ENCODE assay signal across 16 cellular contexts in the genomic region with DNA sequence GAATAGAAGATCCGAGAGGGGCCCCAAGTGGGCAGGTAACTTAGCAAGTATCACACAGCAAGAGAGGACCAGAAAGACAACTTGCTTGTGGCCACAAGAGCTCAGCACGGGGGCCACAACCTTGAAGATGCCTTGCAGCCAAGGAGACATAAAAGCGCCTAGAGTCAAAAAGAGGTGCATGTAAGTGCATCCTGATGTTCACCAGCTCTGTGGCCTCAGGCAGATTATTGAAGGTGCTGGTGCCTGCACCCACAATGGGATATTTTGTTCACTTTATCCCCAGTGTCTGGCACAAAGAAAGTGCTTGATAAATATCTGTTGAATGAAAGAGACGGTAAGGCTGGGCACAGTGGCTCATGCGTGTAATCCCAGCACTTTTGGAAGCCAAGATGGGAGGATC.
"Had no signal": no experiment of that assay in that cellular context is flagged by ENCODE, and none has a peak within 500 bp of the region (broad histone marks: within the 10 kb centered on the region; RNA-seq: fewer than 3 reads in every experiment).

No MANE protein-coding gene starts in this region.

- H3K4me3 Mint-ChIP-seq: activated CD8-positive, alpha-beta T cell treated with anti-CD3 and anti-CD28 coated beads, Interleukin-2, amount 10 ng/mL, durations not matched to agents 7 days and 5 days; mesothelial cell of epicardium; naive B cell; WTC11 had no signal

- H3K4me1 Mint-ChIP-seq: mesothelial cell of epicardium, naive B cell, WTC11 had no signal

- H3K36me3 ChIP-seq: colonic mucosa, esophagus squamous epithelium, gastroesophageal sphincter, spleen, transverse colon had no signal

- H3K27me3 ChIP-seq: colonic mucosa had no signal

- DNase-seq: activated CD4-positive, alpha-beta T cell treated with anti-CD3 and anti-CD28 coated beads for 48 hours; activated CD8-positive, alpha-beta memory T cell treated with anti-CD3 and anti-CD28 coated beads, Interleukin-2, amount 50 U/mL, for 48 hours; activated CD8-positive, alpha-beta T cell treated with anti-CD3 and anti-CD28 coated beads, Interleukin-2, amount 10 ng/mL, durations not matched to agents 7 days and 5 days; aorta; colonic mucosa; esophagus squamous epithelium; naive B cell; right cardiac atrium; spleen; stimulated activated CD4-positive, alpha-beta T cell treated with anti-CD3 and anti-CD28 coated beads, Interleukin-1b, Interleukin-23, amount 100 ng/mL, for 48 hours; stimulated activated naive CD4-positive, alpha-beta T cell; substantia nigra; transverse colon had no signal

- H3K9me3 Mint-ChIP-seq: mesothelial cell of epicardium, naive B cell, WTC11 had no signal

- H3K9me3 ChIP-seq: colonic mucosa, esophagus squamous epithelium, gastroesophageal sphincter, spleen, transverse colon had no signal

- H3K27ac ChIP-seq: colonic mucosa, esophagus squamous epithelium, gastroesophageal sphincter, spleen, transverse colon had no signal

- H3K36me3 Mint-ChIP-seq: mesothelial cell of epicardium, naive B cell, WTC11 had no signal

- H3K4me3 ChIP-seq: colonic mucosa, esophagus squamous epithelium, gastroesophageal sphincter, spleen, transverse colon had no signal

- ATAC-seq: activated CD8-positive, alpha-beta T cell treated with anti-CD3 and anti-CD28 coated beads, Interleukin-2, amount 10 ng/mL, durations not matched to agents 7 days and 5 days; gastroesophageal sphincter; right cardiac atrium; WTC11 had no signal

- H3K4me1 ChIP-seq: colonic mucosa, esophagus squamous epithelium, spleen, transverse colon had no signal

- H3K27ac Mint-ChIP-seq: activated CD8-positive, alpha-beta T cell treated with anti-CD3 and anti-CD28 coated beads, Interleukin-2, amount 10 ng/mL, durations not matched to agents 7 days and 5 days; mesothelial cell of epicardium; naive B cell; WTC11 had no signal
